In the genomic region with DNA sequence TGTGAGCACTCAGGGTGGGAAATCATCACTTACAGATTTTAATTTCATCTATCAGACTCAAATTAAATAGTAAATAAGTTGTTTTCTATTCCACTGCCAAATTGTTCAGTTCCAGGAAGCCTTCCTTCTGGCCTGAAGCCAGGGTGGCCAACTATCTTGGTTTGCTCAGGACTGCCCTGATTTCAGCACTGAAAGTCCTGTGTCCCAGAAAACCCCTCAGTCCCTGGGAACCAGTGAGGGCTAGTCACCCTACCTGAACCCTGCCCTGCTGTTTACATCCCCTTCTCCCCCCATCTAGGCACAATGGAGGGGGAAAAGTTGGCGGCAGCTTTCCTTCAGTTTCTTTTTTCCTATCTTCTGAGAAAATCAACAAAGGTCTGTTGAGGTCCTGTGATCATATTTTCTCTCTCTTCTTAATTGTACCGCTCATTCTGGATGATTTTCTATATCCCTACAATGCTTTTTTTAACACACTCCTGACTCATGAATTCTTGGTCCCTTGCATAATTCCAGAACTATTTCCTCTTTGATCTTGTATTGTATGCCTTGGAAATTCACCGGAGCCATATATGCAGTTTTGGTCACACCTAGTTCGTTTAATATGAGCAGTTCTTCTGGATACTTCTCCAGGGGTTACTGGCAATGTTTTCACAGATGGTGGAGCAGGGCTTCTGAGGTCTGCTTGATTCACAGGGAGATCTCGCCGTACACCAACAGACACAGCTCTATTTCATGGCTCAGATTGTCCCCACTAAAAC, we compare ENCODE assay signal across 1 cellular context.
TF ChIP-seq lines count a peak whose summit lies in the region.

No MANE protein-coding gene starts in this region.

TF ChIP-seq in GM23338, 12 proteins besides CTCF, POLR2A, EP300 and RAD21 (continued from another document):
- no peak for TF ChIP-seq REST (IDR thresholded peaks at IDR 0.05; ENCODE audit: unreplicated experiment)
